In the genomic region with DNA sequence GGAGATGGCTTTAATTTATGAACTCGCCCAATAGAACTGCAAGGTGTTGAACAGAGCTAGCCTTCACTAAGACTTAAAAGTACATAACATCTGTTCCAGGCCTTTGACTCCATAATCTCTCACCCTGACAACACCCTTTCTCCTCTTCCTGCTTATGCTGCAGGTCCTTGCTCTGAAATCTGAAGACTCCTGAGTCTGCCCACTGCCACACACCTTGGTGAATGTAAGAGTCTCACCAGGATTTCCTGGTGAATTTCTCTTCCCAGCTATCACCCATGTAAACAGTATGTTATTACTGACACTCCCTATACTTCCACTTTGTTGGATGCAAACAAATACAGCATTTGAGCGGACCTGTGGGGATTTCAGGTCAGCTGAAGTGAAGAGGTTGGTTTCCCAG, we compare ENCODE assay signal across 29 cellular contexts.
"Had no signal": no experiment of that assay in that cellular context is flagged by ENCODE, and none has a peak within 500 bp of the region (broad histone marks: within the 10 kb centered on the region; RNA-seq: fewer than 3 reads in every experiment).

No MANE protein-coding gene starts in this region.

- H3K27me3 ChIP-seq: brain microvascular endothelial cell, cardiac muscle cell had no signal

- H3K27ac Mint-ChIP-seq: activated CD4-positive, alpha-beta T cell treated with anti-CD3 and anti-CD28 coated beads for 36 hours; activated CD8-positive, alpha-beta T cell treated with anti-CD3 and anti-CD28 coated beads for 36 hours; activated naive CD4-positive, alpha-beta T cell treated with anti-CD3 and anti-CD28 coated beads, Interleukin-2, amount 10 ng/mL, durations not matched to agents 7 days and 5 days; activated naive CD8-positive, alpha-beta T cell treated with anti-CD3 and anti-CD28 coated beads for 36 hours; activated T-cell treated with anti-CD3 and anti-CD28 coated beads, Interleukin-2, amount 50 U/mL, for 72 hours; activated T-helper 2 cell treated with anti-CD3 and anti-CD28 coated beads, Interferon-gamma antibody, Interleukin-2, Interleukin-4, amounts not matched to agents 10 μg/mL and 5 μg/mL and 100 μg/mL, durations not matched to agents 14 hours and 24 hours and 36 hours had no signal

- H3K27ac ChIP-seq: brain microvascular endothelial cell, cardiac muscle cell, SK-N-MC, VCaP had no signal

- H3K9me3 Mint-ChIP-seq: activated naive CD4-positive, alpha-beta T cell treated with anti-CD3 and anti-CD28 coated beads, Interleukin-2, amount 10 ng/mL, durations not matched to agents 7 days and 5 days; activated naive CD8-positive, alpha-beta T cell treated with anti-CD3 and anti-CD28 coated beads for 36 hours had no signal

- H3K36me3 Mint-ChIP-seq: activated naive CD4-positive, alpha-beta T cell treated with anti-CD3 and anti-CD28 coated beads, Interleukin-2, amount 10 ng/mL, durations not matched to agents 7 days and 5 days; activated naive CD8-positive, alpha-beta T cell treated with anti-CD3 and anti-CD28 coated beads for 36 hours had no signal

- H3K4me3 Mint-ChIP-seq: activated CD4-positive, alpha-beta T cell treated with anti-CD3 and anti-CD28 coated beads for 36 hours; activated CD8-positive, alpha-beta T cell treated with anti-CD3 and anti-CD28 coated beads for 36 hours; activated naive CD4-positive, alpha-beta T cell treated with anti-CD3 and anti-CD28 coated beads, Interleukin-2, amount 10 ng/mL, durations not matched to agents 7 days and 5 days; activated naive CD8-positive, alpha-beta T cell treated with anti-CD3 and anti-CD28 coated beads for 36 hours; activated T-cell treated with anti-CD3 and anti-CD28 coated beads, Interleukin-2, amount 50 U/mL, for 72 hours had no signal

- H3K27me3 Mint-ChIP-seq: activated CD4-positive, alpha-beta T cell treated with anti-CD3 and anti-CD28 coated beads for 36 hours had no signal

- DNase-seq: activated CD4-positive, alpha-beta T cell treated with anti-CD3 and anti-CD28 coated beads for 36 hours; activated CD4-positive, alpha-beta T cell treated with anti-CD3 and anti-CD28 coated beads, Interleukin-2, amount 50 U/mL, for 1 hour; activated CD8-positive, alpha-beta memory T cell treated with anti-CD3 and anti-CD28 coated beads, Interleukin-2, amount 50 U/mL, for 4 hours; activated CD8-positive, alpha-beta T cell treated with anti-CD3 and anti-CD28 coated beads for 36 hours; activated gamma-delta T cell treated with Interleukin-2 at 50 U/mL for 16 hours; activated naive CD4-positive, alpha-beta T cell treated with anti-CD3 and anti-CD28 coated beads, Interleukin-2, amount 10 ng/mL, durations not matched to agents 7 days and 5 days; activated naive CD8-positive, alpha-beta T cell treated with anti-CD3 and anti-CD28 coated beads for 36 hours; activated T-cell treated with anti-CD3 and anti-CD28 coated beads, Interleukin-2, amount 50 U/mL, for 72 hours; brain microvascular endothelial cell; Karpas-422; MM.1S; NCI-H1105; NCI-H1436; NCI-H1694 treated with DMSO at 0.1 percent for 48 hours; NCI-H2029 treated with DMSO at 0.1 percent for 48 hours; NCI-H446; NCI-H526; NCI-H774; NK-92 treated with Interleukin-12 subunit alpha and Interleukin-12 subunit beta, amount 100 ng/mL, for 24 hours; OCI-M1; RPMI8226; T-helper 1 cell had no signal

- ATAC-seq: activated CD4-positive, alpha-beta T cell treated with anti-CD3 and anti-CD28 coated beads for 36 hours; activated CD8-positive, alpha-beta T cell treated with anti-CD3 and anti-CD28 coated beads for 36 hours; activated T-cell treated with anti-CD3 and anti-CD28 coated beads, Interleukin-2, amount 50 U/mL, for 72 hours; K562; Panc1; Right ventricle myocardium inferior had no signal

- H3K36me3 ChIP-seq: brain microvascular endothelial cell, cardiac muscle cell had no signal

- H3K4me3 ChIP-seq: cardiac muscle cell, K562, SK-N-MC had no signal

- H3K4me1 Mint-ChIP-seq: activated CD4-positive, alpha-beta T cell treated with anti-CD3 and anti-CD28 coated beads for 36 hours; activated naive CD4-positive, alpha-beta T cell treated with anti-CD3 and anti-CD28 coated beads, Interleukin-2, amount 10 ng/mL, durations not matched to agents 7 days and 5 days; activated naive CD8-positive, alpha-beta T cell treated with anti-CD3 and anti-CD28 coated beads for 36 hours had no signal
